ENCODE assay signal across 22 cellular contexts in the genomic region with DNA sequence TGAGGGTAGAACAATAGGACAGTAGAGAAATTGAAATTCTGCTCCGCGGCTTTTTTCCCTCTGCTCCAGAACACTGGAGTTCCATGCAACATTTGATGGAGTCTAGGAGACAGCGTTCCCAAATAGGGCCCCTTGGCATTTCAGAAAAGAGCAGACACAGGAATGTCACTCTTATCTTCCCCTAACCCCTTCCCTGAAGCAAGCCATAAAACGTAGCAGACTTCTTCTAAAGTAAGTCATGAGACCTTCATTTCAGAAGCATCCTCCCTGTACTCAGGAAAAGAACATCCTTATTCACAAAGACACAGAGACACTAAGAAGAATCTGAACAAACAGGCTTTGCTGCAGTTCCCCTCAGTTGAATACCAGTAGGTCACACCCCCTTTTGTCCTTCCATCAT.
"Had no signal": no experiment of that assay in that cellular context is flagged by ENCODE, and none has a peak within 500 bp of the region (broad histone marks: within the 10 kb centered on the region; RNA-seq: fewer than 3 reads in every experiment).

No MANE protein-coding gene starts in this region.

- H3K4me1 ChIP-seq: gastrocnemius medialis, pancreas, testis had no signal

- H3K27ac ChIP-seq: coronary artery, epithelial cell of prostate, esophagus muscularis mucosa, gastrocnemius medialis, heart right ventricle, pancreas, testis, tibial nerve had no signal

- H3K4me1 Mint-ChIP-seq: immature natural killer cell; naive thymus-derived CD8-positive, alpha-beta T cell had no signal

- H3K4me3 ChIP-seq: coronary artery, esophagus muscularis mucosa, gastrocnemius medialis, heart right ventricle, lung, mucosa of descending colon, pancreas, testis, tibial nerve had no signal

- H3K27ac Mint-ChIP-seq: immature natural killer cell; naive thymus-derived CD8-positive, alpha-beta T cell; progenitor cell of endocrine pancreas had no signal

- H3K27me3 ChIP-seq: pancreas, testis, tibial nerve had no signal

- H3K9me3 ChIP-seq: esophagus muscularis mucosa, gastrocnemius medialis, heart right ventricle, mucosa of descending colon, pancreas, testis, tibial nerve had no signal

- H3K36me3 ChIP-seq: esophagus muscularis mucosa, gastrocnemius medialis, heart right ventricle, pancreas, tibial nerve had no signal

- ATAC-seq: gastrocnemius medialis; heart right ventricle; left colon; mucosa of descending colon; naive thymus-derived CD8-positive, alpha-beta T cell; pancreas; right cardiac atrium; stimulated activated naive CD8-positive, alpha-beta T cell treated with anti-CD3 and anti-CD28 coated beads, Interleukin-15, Interleukin-2, amounts not matched to agents 100 U/mL and 50 U/mL, for 24 hours had no signal

- H3K36me3 Mint-ChIP-seq: immature natural killer cell; naive thymus-derived CD8-positive, alpha-beta T cell had no signal

- H3K4me3 Mint-ChIP-seq: immature natural killer cell; naive thymus-derived CD8-positive, alpha-beta T cell had no signal

- DNase-seq: effector CD4-positive, alpha-beta T cell; gastrocnemius medialis; heart right ventricle; immature natural killer cell; left colon; left ventricle myocardium superior; mesenchymal stem cell; mucosa of descending colon; naive thymus-derived CD8-positive, alpha-beta T cell; occipital lobe; pancreas; right cardiac atrium; small intestine; stimulated activated CD4-positive, alpha-beta T cell treated with anti-CD3 and anti-CD28 coated beads, Interleukin-2, amount 100 ng/mL, for 48 hours; stimulated activated naive CD8-positive, alpha-beta T cell treated with anti-CD3 and anti-CD28 coated beads, Interleukin-15, Interleukin-2, amounts not matched to agents 100 U/mL and 50 U/mL, for 24 hours; testis had no signal
